Comparison of ENCODE assay signal across 2 cellular contexts in genomic region chr2:20040489-20041172, GRCh38.
TF ChIP-seq lines count a peak whose summit lies in the region.

No MANE protein-coding gene starts in this region.

TF ChIP-seq in A549, 52 proteins besides CTCF, POLR2A, EP300 and RAD21:
- TF ChIP-seq HOXB5 (CRISPR knock-in tag; IDR thresholded peaks at IDR 0.05): no peak
- peak; percentile 77 for TF ChIP-seq MAFK (IDR thresholded peaks at IDR 0.05; ENCODE audit: partially characterized antibody)
- no peak for TF ChIP-seq ESRRA (IDR thresholded peaks at IDR 0.05; ENCODE audit: borderline replicate concordance, low read length)
- TF ChIP-seq ATOH8 (CRISPR knock-in tag; IDR thresholded peaks at IDR 0.05; ENCODE audit: low read depth): no peak
- no peak for TF ChIP-seq SREBF2 (IDR thresholded peaks at IDR 0.05)
- TF ChIP-seq FOSL2 (IDR thresholded peaks at IDR 0.05): no peak
- TF ChIP-seq FOSL2 (CRISPR knock-in tag; IDR thresholded peaks at IDR 0.05): peak; percentile 78

TF ChIP-seq in K562, 482 proteins besides CTCF, POLR2A, EP300 and RAD21 (continues in another document):
- TF ChIP-seq KAT2B (IDR thresholded peaks at IDR 0.05; ENCODE audit: low read depth, low read length): no peak
- TF ChIP-seq NFXL1 (CRISPR knock-in tag; IDR thresholded peaks at IDR 0.05): no peak
- TF ChIP-seq MLX (CRISPR knock-in tag; conservative IDR thresholded peaks at IDR 0.05): no peak
- TF ChIP-seq BRD9 (IDR thresholded peaks at IDR 0.05; ENCODE audit: low read depth, partially characterized antibody): no peak
- no peak for TF ChIP-seq SP2 (IDR thresholded peaks at IDR 0.05; ENCODE audit: extremely low read depth, low read depth, low read length, poor library complexity, severe bottlenecking)
- TF ChIP-seq MIER1 (IDR thresholded peaks at IDR 0.05; ENCODE audit: low read depth): no peak
- no peak for TF ChIP-seq FOXJ2 (tag; IDR thresholded peaks at IDR 0.05)
- 0 out of 2 replicates have a peak, but pooled peaks have one; percentile 46 for TF ChIP-seq JUN (IDR thresholded peaks at IDR 0.05; ENCODE audit: borderline replicate concordance, low read depth, low read length)
- no peak for TF ChIP-seq JUN (CRISPR knock-in tag; IDR thresholded peaks at IDR 0.05; ENCODE audit: borderline replicate concordance)
- no peak for TF ChIP-seq LEF1 (IDR thresholded peaks at IDR 0.05)
- no peak for TF ChIP-seq POLR2H (tag; IDR thresholded peaks at IDR 0.05; ENCODE audit: low read depth)
- no peak for TF ChIP-seq CCNT2 (IDR thresholded peaks at IDR 0.05; ENCODE audit: borderline replicate concordance, extremely low read depth, insufficient read length, low read depth, low read length)
- TF ChIP-seq ELF2 (CRISPR knock-in tag; IDR thresholded peaks at IDR 0.05): no peak
- no peak for TF ChIP-seq DPF2 (IDR thresholded peaks at IDR 0.05)
- no peak for TF ChIP-seq ZBTB17 (CRISPR knock-in tag; IDR thresholded peaks at IDR 0.05)
- no peak for TF ChIP-seq CGGBP1 (CRISPR knock-in tag; IDR thresholded peaks at IDR 0.05)
- no peak for TF ChIP-seq MCM2 (IDR thresholded peaks at IDR 0.05; ENCODE audit: low read depth)
- TF ChIP-seq RBM25 (IDR thresholded peaks at IDR 0.05; ENCODE audit: low read depth, low read length, severe bottlenecking): no peak
- TF ChIP-seq MCM5 (IDR thresholded peaks at IDR 0.05; ENCODE audit: low read depth): no peak
- TF ChIP-seq ZNF12 (CRISPR knock-in tag; IDR thresholded peaks at IDR 0.05): no peak
- peak; percentile 25; the same call in 1 of the 2 replicates for TF ChIP-seq FOSL1 (tag; conservative IDR thresholded peaks at IDR 0.05)
- no peak for TF ChIP-seq CBFB (CRISPR knock-in tag; IDR thresholded peaks at IDR 0.05)
- no peak for TF ChIP-seq IRF2 (CRISPR knock-in tag; IDR thresholded peaks at IDR 0.05)
- TF ChIP-seq ZNF146 (CRISPR knock-in tag; IDR thresholded peaks at IDR 0.05; ENCODE audit: unreplicated experiment): no peak
- peak; percentile 55 for TF ChIP-seq C11orf30 (IDR thresholded peaks at IDR 0.05; ENCODE audit: low read depth)
- no peak for TF ChIP-seq ZKSCAN8 (CRISPR knock-in tag; IDR thresholded peaks at IDR 0.05)
- no peak for TF ChIP-seq ZNF280A (IDR thresholded peaks at IDR 0.05; ENCODE audit: low read depth, partially characterized antibody)
- TF ChIP-seq CEBPZ (IDR thresholded peaks at IDR 0.05; ENCODE audit: borderline replicate concordance, low read depth, low read length): no peak
- TF ChIP-seq MAFG (tag; conservative IDR thresholded peaks at IDR 0.05): peak; percentile 30; the same call in 1 of the 2 replicates
- TF ChIP-seq ZNF717 (CRISPR knock-in tag; IDR thresholded peaks at IDR 0.05): no peak
- TF ChIP-seq NFRKB (IDR thresholded peaks at IDR 0.05; ENCODE audit: low read depth): no peak
- TF ChIP-seq MEIS2 (IDR thresholded peaks at IDR 0.05; ENCODE audit: partially characterized antibody): no peak
- TF ChIP-seq JUND (IDR thresholded peaks at IDR 0.05; ENCODE audit: borderline replicate concordance, low read depth, low read length): peak; percentile 44
- TF ChIP-seq JUND (tag; IDR thresholded peaks at IDR 0.05; ENCODE audit: borderline replicate concordance, low read depth, low read length): 0 out of 3 replicates have a peak, but pooled peaks have one; percentile 12
- no peak for TF ChIP-seq MCM3 (IDR thresholded peaks at IDR 0.05)
- TF ChIP-seq ATF3 (IDR thresholded peaks at IDR 0.05): peak; percentile 75
- no peak for TF ChIP-seq ATF3 (CRISPR knock-in tag; conservative IDR thresholded peaks at IDR 0.05)
- TF ChIP-seq ZNF316 (IDR thresholded peaks at IDR 0.05): peak; percentile 49
- TF ChIP-seq GTF2F1 (IDR thresholded peaks at IDR 0.05; ENCODE audit: low read depth, low read length): no peak
- TF ChIP-seq NFE2 (IDR thresholded peaks at IDR 0.05; ENCODE audit: low read depth): no peak
- TF ChIP-seq ZNF282 (CRISPR knock-in tag; IDR thresholded peaks at IDR 0.05): no peak
- no peak for TF ChIP-seq PHTF2 (CRISPR knock-in tag; IDR thresholded peaks at IDR 0.05)
- no peak for TF ChIP-seq ARID3B (CRISPR knock-in tag; IDR thresholded peaks at IDR 0.05; ENCODE audit: borderline replicate concordance)
- TF ChIP-seq TAF7 (tag; IDR thresholded peaks at IDR 0.05): no peak
- TF ChIP-seq PTTG1 (tag; IDR thresholded peaks at IDR 0.05; ENCODE audit: low read depth): no peak
- no peak for TF ChIP-seq SIX5 (IDR thresholded peaks at IDR 0.05; ENCODE audit: borderline replicate concordance in 1 of 2, insufficient read depth in 1 of 2, low read depth in 1 of 2, low read length in 2 of 2)
- no peak for TF ChIP-seq ZNF395 (CRISPR knock-in tag; IDR thresholded peaks at IDR 0.05)
- TF ChIP-seq BACH1 (tag; IDR thresholded peaks at IDR 0.05): no peak
- TF ChIP-seq ZNF239 (CRISPR knock-in tag; IDR thresholded peaks at IDR 0.05): no peak
- no peak for TF ChIP-seq ZNF445 (CRISPR knock-in tag; IDR thresholded peaks at IDR 0.05; ENCODE audit: low read depth)
- peak; percentile 17; the same call in 1 of the 2 replicates for TF ChIP-seq MAFK (IDR thresholded peaks at IDR 0.05; ENCODE audit: low read length)
- no peak for TF ChIP-seq HSF4 (CRISPR knock-in tag; IDR thresholded peaks at IDR 0.05; ENCODE audit: borderline replicate concordance)
- TF ChIP-seq ZNF324 (CRISPR knock-in tag; IDR thresholded peaks at IDR 0.05): no peak
- TF ChIP-seq ZNF780A (CRISPR knock-in tag; IDR thresholded peaks at IDR 0.05): no peak
- no peak for TF ChIP-seq ZBTB43 (CRISPR knock-in tag; IDR thresholded peaks at IDR 0.05)
- TF ChIP-seq SMARCA4 (IDR thresholded peaks at IDR 0.05): 0 out of 2 replicates have a peak, but pooled peaks have one; percentile 17
